In the genomic region with DNA sequence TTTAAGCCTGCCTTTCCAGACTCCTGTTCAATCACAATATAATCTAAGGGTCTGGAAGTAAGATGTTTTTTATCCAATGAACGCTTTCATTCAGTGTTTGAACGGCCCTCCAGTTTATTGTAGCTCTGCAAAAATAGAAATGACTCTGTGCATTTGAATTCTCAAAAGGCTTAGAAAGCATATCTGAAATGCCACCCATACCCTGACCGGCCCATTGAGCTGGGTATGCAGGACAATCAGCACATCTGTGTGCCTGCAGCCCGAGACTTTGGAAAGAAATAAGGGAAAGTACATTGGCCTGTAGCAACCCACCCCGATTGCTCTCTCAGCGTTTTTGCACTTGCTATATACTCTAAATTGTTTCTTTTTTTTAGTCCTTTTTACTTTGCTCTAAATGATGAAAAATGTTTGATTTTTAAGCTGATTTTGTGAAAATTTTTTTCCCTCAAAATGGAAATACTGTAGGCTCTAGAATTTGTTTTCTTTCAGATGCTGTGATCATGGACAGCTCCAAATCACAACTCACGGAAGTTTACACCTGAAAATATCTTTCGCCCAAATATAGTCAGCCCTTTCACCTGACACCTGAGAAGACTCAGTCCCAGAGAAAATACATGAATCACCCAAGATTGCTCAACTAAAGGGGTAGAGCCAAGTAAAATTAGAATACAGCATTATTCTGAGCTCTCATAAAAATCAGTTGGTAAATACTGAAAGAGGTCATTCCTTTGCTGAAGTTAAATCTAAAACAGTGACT, we compare ENCODE assay signal across 25 cellular contexts.
DNase-seq lines count a peak whose midpoint lies in the region; ATAC-seq and TF ChIP-seq lines count a peak whose summit lies in the region.
"Had no signal": no experiment of that assay in that cellular context is flagged by ENCODE, and none has a peak within 500 bp of the region (broad histone marks: within the 10 kb centered on the region; RNA-seq: fewer than 3 reads in every experiment).

No MANE protein-coding gene starts in this region.

- ATAC-seq in SK-N-SH treated with all-trans-retinoic acid at 6 μM for 48 hours (no peak), GM21526 (IDR thresholded peaks at IDR 0.05; ENCODE audit: low FRiP score, unreplicated experiment) (no peak), GM18868 (IDR thresholded peaks at IDR 0.05; ENCODE audit: unreplicated experiment) (no peak), GM18907 (IDR thresholded peaks at IDR 0.05; ENCODE audit: unreplicated experiment) (no peak)
- ATAC-seq: gastroesophageal sphincter had no signal

- TF ChIP-seq RAD21 in SK-N-SH (IDR thresholded peaks at IDR 0.05; ENCODE audit: low read length), result no peak

- TF ChIP-seq EP300 in SK-N-SH (IDR thresholded peaks at IDR 0.05; ENCODE audit: borderline replicate concordance in 1 of 2, low read depth in 1 of 2, low read length in 1 of 2), result no peak

- peak overlapping the region in 1 of 2 experiments; percentile 78; a peak in 2 of 4 replicates for H3K27ac ChIP-seq in SK-N-SH (ENCODE audit: low read depth in 2 of 2, low read length in 1 of 2)
- no peak overlapping the region for H3K27ac ChIP-seq in RWPE1
- H3K27ac ChIP-seq in iPS-18a (ENCODE audit: low read length), result no peak overlapping the region
- H3K27ac ChIP-seq: adrenal gland, brain microvascular endothelial cell, gastroesophageal sphincter, neutrophil, Peyer's patch, skin epidermis, transverse colon had no signal

- DNase-seq in SK-N-SH, result peak; percentile 22
- peak; percentile 70 for DNase-seq in RWPE1 (ENCODE audit: low spot score)
- no peak for DNase-seq in NCI-H146 treated with DMSO at 0.1 percent for 48 hours (lab: John Stamatoyannopoulos, UW; ENCODE audit: unreplicated experiment)
- DNase-seq: 8988T; activated CD4-positive, alpha-beta T cell treated with anti-CD3 and anti-CD28 coated beads for 48 hours; activated naive CD4-positive, alpha-beta T cell treated with Interleukin-2 at 50 U/mL for 16 hours; activated T-cell treated with anti-CD3 and anti-CD28 coated beads, Interleukin-2, amount 50 U/mL, for 48 hours; adrenal gland; brain microvascular endothelial cell; CD4-positive, alpha-beta memory T cell; GDM1; HCEC 1CT; NCI-H2107; NCI-H524; Peyer's patch; transverse colon had no signal

- H4K20me1 ChIP-seq in SK-N-SH (ENCODE audit: insufficient read depth), result no peaks in the 10 kb centered on the region

- TF ChIP-seq CTCF in SK-N-SH (IDR thresholded peaks at IDR 0.05), result no peak
- no peak for TF ChIP-seq CTCF in RWPE1 (conservative IDR thresholded peaks at IDR 0.05; ENCODE audit: low read depth)

- WGBS in SK-N-SH (ENCODE audit: low lambda C conversion rate), result 79% methylated on average over 8 of the region's 8 CpGs

- H3K27me3 ChIP-seq in SK-N-SH (ENCODE audit: insufficient read depth), result no peaks in the 10 kb centered on the region
- H3K27me3 ChIP-seq in iPS-18a (ENCODE audit: control insufficient read depth, insufficient read depth, low read length), result no peaks in the 10 kb centered on the region
- H3K27me3 ChIP-seq: adrenal gland, brain microvascular endothelial cell, gastroesophageal sphincter, neutrophil, Peyer's patch, transverse colon had no signal

- H3K4me3 ChIP-seq in SK-N-SH (ENCODE audit: low read depth in 2 of 2, low read length in 1 of 2), result no peak overlapping the region
- H3K4me3 ChIP-seq in iPS-18a (ENCODE audit: low read length), result no peak overlapping the region
- H3K4me3 ChIP-seq: adrenal gland, gastroesophageal sphincter, lung, Peyer's patch, skin epidermis, transverse colon had no signal

- H3K36me3 ChIP-seq in SK-N-SH (replicated peaks in 1 of 2; ENCODE audit: control insufficient read depth in 1 of 2, insufficient read depth in 2 of 2, low read length in 1 of 2), result no peaks in the 10 kb centered on the region
- H3K36me3 ChIP-seq in iPS-18a (ENCODE audit: control insufficient read depth, low read depth, low read length), result no peaks in the 10 kb centered on the region
- H3K36me3 ChIP-seq: adrenal gland, brain microvascular endothelial cell, neutrophil, Peyer's patch, transverse colon had no signal

- H3F3A ChIP-seq in SK-N-SH (replicated peaks; ENCODE audit: insufficient read depth), result no peaks in the 10 kb centered on the region

- H3K4me2 ChIP-seq in SK-N-SH, result no peak overlapping the region

- POLR2A ChIA-PET in SK-N-SH (lab: Yijun Ruan, JAX), result interaction anchor here (1.0 kb wide), 1 partner anchor 14 kb away, joined by 5 read pairs; no protein-coding TSS in a partner anchor
- POLR2A ChIA-PET in RWPE1 (lab: Yijun Ruan, JAX; ENCODE audit: low non-redundant PET), result no interaction called here

- no peaks in the 10 kb centered on the region for H3K79me2 ChIP-seq in SK-N-SH (ENCODE audit: insufficient read depth)

- H3K9ac ChIP-seq in SK-N-SH, result no peak overlapping the region
- H3K9ac ChIP-seq in iPS-18a (ENCODE audit: low read length), result peak overlapping the region; percentile 16

- no peaks in the 10 kb centered on the region for H3K9me2 ChIP-seq in SK-N-SH

- CTCF ChIA-PET in SK-N-SH (lab: Yijun Ruan, JAX) (interaction anchor here (0.7 to 3.2 kb wide), 12 partner anchors 8 to 267 kb away, joined by 3 to 18 read pairs (median 4); no protein-coding TSS in a partner anchor), RWPE1 (lab: Yijun Ruan, JAX) (interaction anchor here (0.5 to 1.2 kb wide), 2 partner anchors 267 to 1161 kb away, joined by 3 to 4 read pairs; no protein-coding TSS in a partner anchor)

- H3K9me3 ChIP-seq in SK-N-SH (no peaks in the 10 kb centered on the region), iPS-18a (ENCODE audit: control insufficient read depth, low read depth, low read length) (no peaks in the 10 kb centered on the region)
- H3K9me3 ChIP-seq: adrenal gland, gastroesophageal sphincter, neutrophil, Peyer's patch, transverse colon had no signal

- H3K4me1 ChIP-seq in SK-N-SH (ENCODE audit: control insufficient read depth in 1 of 2, insufficient read depth in 2 of 2, low read depth in 1 of 2, low read length in 1 of 2) (peaks cover 0 to 41% of the 10 kb centered on the region in 2 experiments; a peak in 2 of 4 replicates), iPS-18a (ENCODE audit: control insufficient read depth, low read depth, low read length) (peaks cover 40% of the 10 kb centered on the region)
- H3K4me1 ChIP-seq: adrenal gland, Peyer's patch, transverse colon had no signal

- H2AFZ ChIP-seq in SK-N-SH (ENCODE audit: low read depth), result no peak overlapping the region

TF ChIP-seq in SK-N-SH, 30 proteins besides CTCF, POLR2A, EP300 and RAD21 (continues in another document):
- TF ChIP-seq FOXM1 (IDR thresholded peaks at IDR 0.05; ENCODE audit: low read depth) (no peak), RFX5 (IDR thresholded peaks at IDR 0.05; ENCODE audit: low read length) (no peak), ELF1 (IDR thresholded peaks at IDR 0.05) (no peak), CHD2 (IDR thresholded peaks at IDR 0.05; ENCODE audit: low read length, partially characterized antibody) (no peak), MXI1 (IDR thresholded peaks at IDR 0.05; ENCODE audit: low read depth, low read length) (no peak), POLR2AphosphoS5 (IDR thresholded peaks at IDR 0.05; ENCODE audit: low read depth, low read length) (no peak), YY1 (IDR thresholded peaks at IDR 0.05; ENCODE audit: low read depth) (no peak), NFIC (IDR thresholded peaks at IDR 0.05; ENCODE audit: borderline replicate concordance) (no peak), GATA2 (CRISPR knock-in tag; IDR thresholded peaks at IDR 0.05) (no peak), FOXJ3 (CRISPR knock-in tag; IDR thresholded peaks at IDR 0.05) (no peak)
- TF ChIP-seq, protein P1, sequence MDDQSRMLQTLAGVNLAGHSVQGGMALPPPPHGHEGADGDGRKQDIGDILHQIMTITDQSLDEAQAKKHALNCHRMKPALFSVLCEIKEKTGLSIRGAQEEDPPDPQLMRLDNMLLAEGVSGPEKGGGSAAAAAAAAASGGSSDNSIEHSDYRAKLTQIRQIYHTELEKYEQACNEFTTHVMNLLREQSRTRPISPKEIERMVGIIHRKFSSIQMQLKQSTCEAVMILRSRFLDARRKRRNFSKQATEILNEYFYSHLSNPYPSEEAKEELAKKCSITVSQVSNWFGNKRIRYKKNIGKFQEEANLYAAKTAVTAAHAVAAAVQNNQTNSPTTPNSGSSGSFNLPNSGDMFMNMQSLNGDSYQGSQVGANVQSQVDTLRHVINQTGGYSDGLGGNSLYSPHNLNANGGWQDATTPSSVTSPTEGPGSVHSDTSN (IDR thresholded peaks at IDR 0.05), result no peak

TF ChIP-seq in SK-N-SH treated with all-trans-retinoic acid at 6 μM for 48 hours, 23 proteins besides CTCF, POLR2A, EP300 and RAD21 (continues in another document):
- TF ChIP-seq CSRNP3 (CRISPR knock-in tag; IDR thresholded peaks at IDR 0.05), result no peak
- TF ChIP-seq TOX (CRISPR knock-in tag; IDR thresholded peaks at IDR 0.05; ENCODE audit: borderline replicate concordance), result no peak
- TF ChIP-seq ZFP3 (CRISPR knock-in tag; IDR thresholded peaks at IDR 0.05), result no peak
- no peak for TF ChIP-seq ZNF70 (CRISPR knock-in tag; IDR thresholded peaks at IDR 0.05)
- TF ChIP-seq SNAI2 (CRISPR knock-in tag; IDR thresholded peaks at IDR 0.05), result no peak
- no peak for TF ChIP-seq PPARA (CRISPR knock-in tag; IDR thresholded peaks at IDR 0.05; ENCODE audit: borderline replicate concordance)
- no peak for TF ChIP-seq RARB (CRISPR knock-in tag; IDR thresholded peaks at IDR 0.05)
- no peak for TF ChIP-seq TCF4 (CRISPR knock-in tag; IDR thresholded peaks at IDR 0.05; ENCODE audit: borderline replicate concordance)
- TF ChIP-seq BACH2 (CRISPR knock-in tag; IDR thresholded peaks at IDR 0.05; ENCODE audit: borderline replicate concordance), result no peak
